ENCODE assay signal across 18 cellular contexts in genomic region chr7:68622500-68622899, GRCh38.
"Had no signal": no experiment of that assay in that cellular context is flagged by ENCODE, and none has a peak within 500 bp of the region (broad histone marks: within the 10 kb centered on the region; RNA-seq: fewer than 3 reads in every experiment).

No MANE protein-coding gene starts in this region.

- H3K4me1 ChIP-seq: heart right ventricle, prostate gland, right atrium auricular region, tibial artery, uterus had no signal

- H3K27ac ChIP-seq: gastroesophageal sphincter, heart right ventricle, prostate gland, right atrium auricular region, tibial artery, uterus had no signal

- H3K4me1 Mint-ChIP-seq: activated B cell treated with CpG ODN at 0.5 μM for 24 hours; activated CD8-positive, alpha-beta memory T cell treated with anti-CD3 and anti-CD28 coated beads, Interleukin-2, amount 10 ng/mL, durations not matched to agents 7 days and 5 days; activated naive CD8-positive, alpha-beta T cell treated with anti-CD3 and anti-CD28 coated beads for 36 hours had no signal

- ATAC-seq: activated CD8-positive, alpha-beta memory T cell treated with anti-CD3 and anti-CD28 coated beads, Interleukin-2, amount 10 ng/mL, durations not matched to agents 7 days and 5 days; esophagus mucosa; gastroesophageal sphincter; heart right ventricle; left ventricle myocardium superior; stimulated activated naive CD8-positive, alpha-beta T cell treated with anti-CD3 and anti-CD28 coated beads, Interleukin-15, Interleukin-2, amounts not matched to agents 100 U/mL and 50 U/mL, for 24 hours had no signal

- H3K27me3 Mint-ChIP-seq: activated B cell treated with CpG ODN at 0.5 μM for 24 hours; activated CD4-positive, alpha-beta memory T cell treated with anti-CD3 and anti-CD28 coated beads for 36 hours; activated CD8-positive, alpha-beta memory T cell treated with anti-CD3 and anti-CD28 coated beads, Interleukin-2, amount 10 ng/mL, durations not matched to agents 7 days and 5 days; activated naive CD8-positive, alpha-beta T cell treated with anti-CD3 and anti-CD28 coated beads for 36 hours had no signal

- H3K4me3 Mint-ChIP-seq: activated B cell treated with CpG ODN at 0.5 μM for 24 hours; activated CD4-positive, alpha-beta memory T cell treated with anti-CD3 and anti-CD28 coated beads for 36 hours; activated CD8-positive, alpha-beta memory T cell treated with anti-CD3 and anti-CD28 coated beads, Interleukin-2, amount 10 ng/mL, durations not matched to agents 7 days and 5 days; activated naive CD8-positive, alpha-beta T cell treated with anti-CD3 and anti-CD28 coated beads for 36 hours had no signal

- H3K4me3 ChIP-seq: gastroesophageal sphincter, heart right ventricle, prostate gland, right atrium auricular region, tibial artery, uterus had no signal

- H3K27ac Mint-ChIP-seq: activated B cell treated with CpG ODN at 0.5 μM for 24 hours; activated CD4-positive, alpha-beta memory T cell treated with anti-CD3 and anti-CD28 coated beads for 36 hours; activated CD8-positive, alpha-beta memory T cell treated with anti-CD3 and anti-CD28 coated beads, Interleukin-2, amount 10 ng/mL, durations not matched to agents 7 days and 5 days; activated naive CD8-positive, alpha-beta T cell treated with anti-CD3 and anti-CD28 coated beads for 36 hours had no signal

- H3K27me3 ChIP-seq: gastroesophageal sphincter, right atrium auricular region, tibial artery, uterus had no signal

- H3K36me3 Mint-ChIP-seq: activated CD4-positive, alpha-beta memory T cell treated with anti-CD3 and anti-CD28 coated beads for 36 hours; activated CD8-positive, alpha-beta memory T cell treated with anti-CD3 and anti-CD28 coated beads, Interleukin-2, amount 10 ng/mL, durations not matched to agents 7 days and 5 days; activated naive CD8-positive, alpha-beta T cell treated with anti-CD3 and anti-CD28 coated beads for 36 hours had no signal

- DNase-seq: activated B cell treated with CpG ODN at 0.5 μM for 24 hours; activated CD4-positive, alpha-beta memory T cell treated with anti-CD3 and anti-CD28 coated beads for 36 hours; activated CD4-positive, alpha-beta T cell treated with anti-CD3 and anti-CD28 coated beads for 4 hours; activated CD8-positive, alpha-beta memory T cell treated with anti-CD3 and anti-CD28 coated beads, Interleukin-2, amount 10 ng/mL, durations not matched to agents 7 days and 5 days; activated naive CD8-positive, alpha-beta T cell treated with anti-CD3 and anti-CD28 coated beads for 36 hours; amniotic stem cell; effector CD4-positive, alpha-beta T cell; heart right ventricle; kidney glomerular epithelial cell; left ventricle myocardium superior; stimulated activated naive CD8-positive, alpha-beta T cell treated with anti-CD3 and anti-CD28 coated beads, Interleukin-15, Interleukin-2, amounts not matched to agents 100 U/mL and 50 U/mL, for 24 hours; substantia nigra; tibial artery; uterus had no signal

- H3K9me3 Mint-ChIP-seq: activated B cell treated with CpG ODN at 0.5 μM for 24 hours had no signal

- H3K36me3 ChIP-seq: gastroesophageal sphincter, heart right ventricle, prostate gland, right atrium auricular region, tibial artery, uterus had no signal

- H3K9me3 ChIP-seq: prostate gland, tibial artery, uterus had no signal
